24 cellular contexts compared by ENCODE assay signal in genomic region chr14:68622856-68623255, GRCh38.
DNase-seq lines count a peak whose midpoint lies in the region; ATAC-seq and TF ChIP-seq lines count a peak whose summit lies in the region.
"Had no signal": no experiment of that assay in that cellular context is flagged by ENCODE, and none has a peak within 500 bp of the region (broad histone marks: within the 10 kb centered on the region; RNA-seq: fewer than 3 reads in every experiment).

No MANE protein-coding gene starts in this region.

- no peaks in the 10 kb centered on the region for H4K20me1 ChIP-seq in OCI-LY7 (ENCODE audit: insufficient read depth, low read length)

- ATAC-seq in heart left ventricle (no peak), GM18511 (IDR thresholded peaks at IDR 0.05; ENCODE audit: unreplicated experiment) (no peak)
- ATAC-seq: naive thymus-derived CD8-positive, alpha-beta T cell; Panc1 had no signal

- TF ChIP-seq CTCF in right atrium auricular region (IDR thresholded peaks at IDR 0.05) (no peak), heart left ventricle (IDR thresholded peaks at IDR 0.05) (no peak), OCI-LY7 (conservative IDR thresholded peaks at IDR 0.05; ENCODE audit: low read length) (no peak), uterus (IDR thresholded peaks at IDR 0.05) (no peak), GM10266 (IDR thresholded peaks at IDR 0.05; ENCODE audit: control insufficient read depth, insufficient read depth, low read depth, missing control alignments) (no peak)

- peak; percentile 43 for DNase-seq in right atrium auricular region (ENCODE audit: low spot score)
- no peak for DNase-seq in heart left ventricle
- DNase-seq in OCI-LY7 (ENCODE audit: low spot score) = peak; percentile 73
- DNase-seq in mucosa of gallbladder (ENCODE audit: low spot score) = peak; percentile 7
- DNase-seq in uterus = peak in 1 of 2 donors; percentile 53
- DNase-seq in GF-D8 (lab: John Stamatoyannopoulos, UW) = no peak
- DNase-seq in GM10266 (ENCODE audit: extremely low spot score) = no peak
- DNase-seq: activated CD4-positive, alpha-beta memory T cell treated with anti-CD3 and anti-CD28 coated beads, Interleukin-2, amount 10 ng/mL, durations not matched to agents 7 days and 5 days; activated CD4-positive, CD25-positive, alpha-beta regulatory T cell; activated T-cell treated with anti-CD3 and anti-CD28 coated beads, Interleukin-2, amount 50 U/mL, for 24 hours; cerebellar nuclear complex; DMS153; effector CD4-positive, alpha-beta T cell; GDM1; mammary epithelial cell; naive thymus-derived CD8-positive, alpha-beta T cell; NCI-H2107; NCI-H748 treated with DMSO at 0.1 percent for 48 hours; posterior cingulate gyrus; SK-N-SH; stimulated activated naive CD4-positive, alpha-beta T cell; thyroid gland had no signal

- intact Hi-C loops in heart left ventricle (cut with DNase I) (loop anchor here in 1 of 10 donors (10.0 kb wide), 1 partner anchor 78 kb away; no protein-coding TSS in a partner anchor), OCI-LY7 (cut with micrococcal nuclease; ENCODE audit: unreplicated experiment) (no loop called here), uterus (cut with DNase I; ENCODE audit: low total_unique reads) (no loop called here)

- 77 to 98% (median 91%) methylated on average over 5 of the region's 5 CpGs for WGBS in heart left ventricle, 4 donors

- H3K4me3 ChIP-seq in right atrium auricular region (no peak overlapping the region), heart left ventricle (no peak overlapping the region), OCI-LY7 (ENCODE audit: low read depth, low read length, poor library complexity, severe bottlenecking) (peak overlapping the region; percentile 7), uterus (no peak overlapping the region)
- H3K4me3 ChIP-seq: thyroid gland had no signal

- H3K79me2 ChIP-seq in OCI-LY7 (ENCODE audit: insufficient read depth, low read depth, low read length) = no peaks in the 10 kb centered on the region

- CTCF ChIA-PET in OCI-LY7 (lab: Charles Lee; ENCODE audit: unreplicated experiment) = no interaction called here

- H3K36me3 ChIP-seq in right atrium auricular region = no peaks in the 10 kb centered on the region
- no peaks in the 10 kb centered on the region for H3K36me3 ChIP-seq in heart left ventricle
- H3K36me3 ChIP-seq in OCI-LY7 (ENCODE audit: insufficient read depth, low read length) = 0 out of 2 replicates have a peak, but pooled peaks cover 2% of the 10 kb centered on the region
- H3K36me3 ChIP-seq in uterus = no peaks in the 10 kb centered on the region
- H3K36me3 ChIP-seq: thyroid gland had no signal

- H3K4me1 ChIP-seq in right atrium auricular region = peaks cover 0 to 56% of the 10 kb centered on the region in 2 donors
- peaks cover 0 to 58% (median 38%) of the 10 kb centered on the region in 12 donors for H3K4me1 ChIP-seq in heart left ventricle
- H3K4me1 ChIP-seq in OCI-LY7 (ENCODE audit: insufficient read depth, low read length, poor library complexity, severe bottlenecking) = peaks cover 16% of the 10 kb centered on the region
- peaks cover 0 to 9% of the 10 kb centered on the region in 2 donors for H3K4me1 ChIP-seq in uterus

- POLR2A ChIA-PET in OCI-LY7 (lab: Charles Lee) = interaction anchor here (0.5 kb wide), 1 partner anchor 197 kb away, joined by 3 read pairs; no protein-coding TSS in a partner anchor

- H3K9me3 ChIP-seq in right atrium auricular region (peaks cover 0 to 10% of the 10 kb centered on the region in 2 donors), heart left ventricle (peaks cover 0 to 18% (median 4%) of the 10 kb centered on the region in 12 donors), OCI-LY7 (ENCODE audit: low read length) (peaks cover 3% of the 10 kb centered on the region), uterus (no peaks in the 10 kb centered on the region)
- H3K9me3 ChIP-seq: SK-N-SH, thyroid gland had no signal

- peak overlapping the region in 1 of 2 donors; percentile 1 for H3K27ac ChIP-seq in right atrium auricular region
- no peak overlapping the region for H3K27ac ChIP-seq in heart left ventricle
- H3K27ac ChIP-seq in OCI-LY7 (ENCODE audit: low read depth, low read length, poor library complexity, severe bottlenecking) = no peak overlapping the region
- peak overlapping the region; percentile 71 to 86 for H3K27ac ChIP-seq in uterus

- H3K9me2 ChIP-seq in OCI-LY7 (ENCODE audit: insufficient read depth, low read length) = no peaks in the 10 kb centered on the region
- H3K9me2 ChIP-seq: SK-N-SH had no signal

- no peak overlapping the region for H2AFZ ChIP-seq in OCI-LY7 (ENCODE audit: low read length)

- H3K27me3 ChIP-seq in right atrium auricular region (no peaks in the 10 kb centered on the region), heart left ventricle (no peaks in the 10 kb centered on the region), uterus (no peaks in the 10 kb centered on the region)
- H3K27me3 ChIP-seq: thyroid gland had no signal

- no TSS peak for BruUV-seq in OCI-LY7 (replicated peaks; lab: Mats Ljungman, UMichigan)

- TF ChIP-seq POLR2A in heart left ventricle (IDR thresholded peaks at IDR 0.05) (no peak), uterus (IDR thresholded peaks at IDR 0.05) (no peak)

- peak overlapping the region; percentile 61 for H3K4me2 ChIP-seq in OCI-LY7 (ENCODE audit: low read length)
- H3K4me2 ChIP-seq: SK-N-SH had no signal

Comparison
In these comparisons a context has a peak if more than half of its experiments do, and no peak if none do; other contexts are left out.
1. DNase-seq: peak in right atrium auricular region (single experiment), OCI-LY7 (single experiment) and mucosa of gallbladder (single experiment); none in heart left ventricle (0 of 5), GF-D8 (single experiment) and GM10266 (single experiment).
2. H3K27ac ChIP-seq: peak in uterus (2 of 2); none in heart left ventricle (0 of 12) and OCI-LY7 (single experiment).